8 cellular contexts compared by ENCODE assay signal in the genomic region with DNA sequence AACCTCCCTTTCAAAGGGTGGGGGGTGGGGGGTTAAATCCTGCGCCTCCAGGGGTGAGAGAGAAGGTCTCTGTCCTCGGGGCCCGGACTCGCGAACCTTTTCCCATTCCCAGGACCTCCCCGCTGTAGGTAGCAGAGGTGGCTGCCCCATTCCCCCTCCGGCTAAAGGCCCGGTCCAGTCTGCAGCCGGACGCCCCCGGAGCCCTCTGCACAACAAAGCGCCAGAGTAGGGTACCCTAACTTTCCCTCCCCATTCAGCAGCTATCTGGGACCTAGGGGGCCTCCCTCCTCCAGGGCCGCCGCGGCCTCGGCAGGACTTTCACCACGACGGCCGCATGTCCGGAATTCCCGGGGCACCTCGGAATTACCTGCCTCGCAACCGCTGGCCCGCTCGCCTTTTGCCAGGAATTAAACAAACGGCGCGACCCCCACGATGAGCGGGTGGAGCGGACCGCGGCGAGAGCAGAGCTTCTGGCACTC.
DNase-seq lines count a peak whose midpoint lies in the region; ATAC-seq lines count a peak whose summit lies in the region.

No MANE protein-coding gene starts in this region.

- peaks cover 47% of the 10 kb centered on the region for H3K36me3 Mint-ChIP-seq in activated naive CD8-positive, alpha-beta T cell treated with anti-CD3 and anti-CD28 coated beads, Interleukin-2, amount 50 U/mL, for 24 hours (ENCODE audit: low read depth)

- H3K9me3 Mint-ChIP-seq in activated naive CD8-positive, alpha-beta T cell treated with anti-CD3 and anti-CD28 coated beads, Interleukin-2, amount 50 U/mL, for 24 hours: no peaks in the 10 kb centered on the region

- H3K27ac ChIP-seq in KOPT-K1 (ENCODE audit: low read depth, low read length, poor library complexity, severe bottlenecking) (peak overlapping the region; percentile 98), iPS DF 6.9 (ENCODE audit: low read length) (no peak overlapping the region), skin epidermis (peak overlapping the region; percentile 64 to 91 (median 83))

- H3K9me3 ChIP-seq in KOPT-K1 (ENCODE audit: insufficient read depth, low read length, poor library complexity, severe bottlenecking) (no peaks in the 10 kb centered on the region), iPS DF 6.9 (ENCODE audit: control insufficient read depth, insufficient read depth, low read length) (no peaks in the 10 kb centered on the region)

- H3K4me1 Mint-ChIP-seq in activated naive CD8-positive, alpha-beta T cell treated with anti-CD3 and anti-CD28 coated beads, Interleukin-2, amount 50 U/mL, for 24 hours: peaks cover 45% of the 10 kb centered on the region

- H3K27ac Mint-ChIP-seq in activated naive CD8-positive, alpha-beta T cell treated with anti-CD3 and anti-CD28 coated beads, Interleukin-2, amount 50 U/mL, for 24 hours: peak overlapping the region; percentile 98

- WGBS in iPS DF 6.9 (ENCODE audit: insufficient coverage, insufficient read length): no CpG with 5 or more reads among the region's 35 CpGs

- H3K27me3 ChIP-seq in iPS DF 6.9 (ENCODE audit: control insufficient read depth, insufficient read depth, low read length): no peaks in the 10 kb centered on the region; the same call in 1 of the 2 replicates

- DNase-seq in DMS53 treated with DMSO at 0.1 percent for 48 hours (lab: John Stamatoyannopoulos, UW; ENCODE audit: unreplicated experiment) (peak; percentile 39), iPS DF 6.9 (ENCODE audit: low read depth, low spot score) (no peak), HPDE6-E6E7 (ENCODE audit: extremely low spot score) (no peak)
- no peak for DNase-seq in activated naive CD8-positive, alpha-beta T cell treated with anti-CD3 and anti-CD28 coated beads, Interleukin-2, amount 50 U/mL, for 24 hours

- peaks cover 6% of the 10 kb centered on the region for H3K27me3 Mint-ChIP-seq in activated naive CD8-positive, alpha-beta T cell treated with anti-CD3 and anti-CD28 coated beads, Interleukin-2, amount 50 U/mL, for 24 hours

- no peaks in the 10 kb centered on the region; the same call in 1 of the 2 replicates for H3K4me1 ChIP-seq in iPS DF 6.9 (ENCODE audit: control insufficient read depth, insufficient read depth, low read length)

- peak overlapping the region; percentile 57; the same call in 1 of the 2 replicates for H3K4me3 ChIP-seq in iPS DF 6.9 (ENCODE audit: low read length)
- H3K4me3 ChIP-seq in skin epidermis: peak overlapping the region; percentile 62 to 86 (median 76)

- ATAC-seq in activated naive CD8-positive, alpha-beta T cell treated with anti-CD3 and anti-CD28 coated beads, Interleukin-2, amount 50 U/mL, for 24 hours: no peak
- no peak for ATAC-seq in HG02981 (IDR thresholded peaks at IDR 0.05; ENCODE audit: unreplicated experiment)
- no peak for ATAC-seq in HG02642 (IDR thresholded peaks at IDR 0.05; ENCODE audit: poor library complexity, unreplicated experiment)

- H3K4me3 Mint-ChIP-seq in activated naive CD8-positive, alpha-beta T cell treated with anti-CD3 and anti-CD28 coated beads, Interleukin-2, amount 50 U/mL, for 24 hours: peak overlapping the region; percentile 92

- peaks cover 39% of the 10 kb centered on the region for H3K36me3 ChIP-seq in KOPT-K1 (ENCODE audit: insufficient read depth, low read length)
- H3K36me3 ChIP-seq in iPS DF 6.9 (ENCODE audit: control insufficient read depth, insufficient read depth, low read length): no peaks in the 10 kb centered on the region
